22 cellular contexts compared by ENCODE assay signal in the genomic region with DNA sequence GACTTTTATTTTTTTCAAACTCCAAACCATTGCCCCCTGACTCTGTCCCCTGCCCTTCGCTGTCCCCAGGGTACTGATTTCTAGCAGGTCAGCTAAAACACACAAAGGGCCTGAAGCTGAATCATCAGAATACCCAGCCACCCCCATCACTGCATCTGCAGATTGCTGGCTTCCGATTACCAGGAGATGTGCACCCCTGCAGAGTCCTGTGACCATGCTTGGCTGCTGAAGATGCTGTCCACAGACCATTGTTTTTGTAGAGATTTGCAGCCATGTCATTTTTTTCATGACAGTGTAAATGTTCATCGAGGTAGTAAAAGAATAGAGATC.
DNase-seq lines count a peak whose midpoint lies in the region; ATAC-seq and TF ChIP-seq lines count a peak whose summit lies in the region.
"Had no signal": no experiment of that assay in that cellular context is flagged by ENCODE, and none has a peak within 500 bp of the region (broad histone marks: within the 10 kb centered on the region; RNA-seq: fewer than 3 reads in every experiment).

No MANE protein-coding gene starts in this region.

- no peaks in the 10 kb centered on the region for H3K36me3 ChIP-seq in HEK293 (ENCODE audit: control insufficient read depth in 2 of 2, insufficient read depth in 1 of 2, low read length in 2 of 2)
- H3K36me3 ChIP-seq in endodermal cell (ENCODE audit: control insufficient read depth, insufficient read depth, low read length): no peaks in the 10 kb centered on the region
- H3K36me3 ChIP-seq: right atrium auricular region had no signal

- H3K27me3 ChIP-seq in endodermal cell (ENCODE audit: control insufficient read depth, insufficient read depth, low read length, poor library complexity, severe bottlenecking): peaks cover 29% of the 10 kb centered on the region
- H3K27me3 ChIP-seq: right atrium auricular region had no signal

- WGBS in endodermal cell (ENCODE audit: insufficient coverage in 1 of 2, insufficient read length in 1 of 2), 2 experiments: 43 to 84% methylated on average over 2 to 3 of the region's 3 CpGs

- peaks cover 36% of the 10 kb centered on the region for H3K4me1 Mint-ChIP-seq in endodermal cell
- H3K4me1 Mint-ChIP-seq: activated naive CD8-positive, alpha-beta T cell treated with anti-CD3 and anti-CD28 coated beads, Interleukin-2, amount 50 U/mL, for 24 hours; activated T-helper 17 cell treated with anti-CD3 and anti-CD28 coated beads, Interleukin-2, amount 50 U/mL, for 72 hours; CD4-positive, alpha-beta memory T cell; IgD-negative memory B cell had no signal

- TF ChIP-seq CTCF in HEK293 (tag by site-specific recombination; IDR thresholded peaks at IDR 0.05) (no peak), endodermal cell (conservative IDR thresholded peaks at IDR 0.05) (no peak)

- H3K4me3 Mint-ChIP-seq in endodermal cell: no peak overlapping the region
- H3K4me3 Mint-ChIP-seq: activated naive CD8-positive, alpha-beta T cell treated with anti-CD3 and anti-CD28 coated beads, Interleukin-2, amount 50 U/mL, for 24 hours; activated T-helper 17 cell treated with anti-CD3 and anti-CD28 coated beads, Interleukin-2, amount 50 U/mL, for 72 hours; CD4-positive, alpha-beta memory T cell; IgD-negative memory B cell had no signal

- no peak overlapping the region for H3K27ac Mint-ChIP-seq in endodermal cell
- H3K27ac Mint-ChIP-seq in activated naive CD4-positive, alpha-beta T cell treated with anti-CD3 and anti-CD28 coated beads, Interleukin-2, amount 50 U/mL, for 72 hours: no peak overlapping the region
- H3K27ac Mint-ChIP-seq: activated naive CD8-positive, alpha-beta T cell treated with anti-CD3 and anti-CD28 coated beads, Interleukin-2, amount 50 U/mL, for 24 hours; activated T-helper 17 cell treated with anti-CD3 and anti-CD28 coated beads, Interleukin-2, amount 50 U/mL, for 72 hours; CD4-positive, alpha-beta memory T cell; IgD-negative memory B cell had no signal

- H3K27me3 Mint-ChIP-seq in endodermal cell (ENCODE audit: insufficient read depth): peaks cover 12% of the 10 kb centered on the region
- H3K27me3 Mint-ChIP-seq: activated naive CD8-positive, alpha-beta T cell treated with anti-CD3 and anti-CD28 coated beads, Interleukin-2, amount 50 U/mL, for 24 hours; CD4-positive, alpha-beta memory T cell; IgD-negative memory B cell had no signal

- no peak overlapping the region for H3K9ac ChIP-seq in endodermal cell (ENCODE audit: extremely low read depth, low read length, poor library complexity, severe bottlenecking)

- DNase-seq in NCI-H748 (lab: John Stamatoyannopoulos, UW; ENCODE audit: unreplicated experiment) (peak; percentile 69), endodermal cell (no peak), non-pigmented ciliary epithelial cell (ENCODE audit: low read depth) (peak; percentile 24), NCI-H2029 treated with DMSO at 0.1 percent for 48 hours (lab: John Stamatoyannopoulos, UW) (no peak), DMS53 treated with DMSO at 0.1 percent for 48 hours (lab: John Stamatoyannopoulos, UW; ENCODE audit: unreplicated experiment) (no peak)
- DNase-seq in activated naive CD4-positive, alpha-beta T cell treated with anti-CD3 and anti-CD28 coated beads, Interleukin-2, amount 50 U/mL, for 72 hours (ENCODE audit: low spot score in 2 of 2): no peak
- DNase-seq: activated CD4-positive, alpha-beta T cell treated with anti-CD3 and anti-CD28 coated beads for 1 hour; activated naive CD8-positive, alpha-beta T cell treated with anti-CD3 and anti-CD28 coated beads, Interleukin-2, amount 50 U/mL, for 24 hours; CD4-positive, alpha-beta memory T cell; central memory CD4-positive, alpha-beta T cell; effector CD8-positive, alpha-beta T cell; NCI-H2107; NCI-H774; stimulated activated naive CD4-positive, alpha-beta T cell treated with Interleukin-2 at 50 U/mL for 16 hours; T-helper 9 cell; trophoblast cell had no signal

- H3K4me3 ChIP-seq in HEK293 (ENCODE audit: low read depth, low read length) (no peak overlapping the region), endodermal cell (ENCODE audit: low read length) (no peak overlapping the region)
- H3K4me3 ChIP-seq: right atrium auricular region, SK-N-MC had no signal

- H3K9me3 ChIP-seq in HEK293 (ENCODE audit: control insufficient read depth, insufficient read depth, low read depth, low read length) (no peaks in the 10 kb centered on the region), endodermal cell (ENCODE audit: control insufficient read depth, low read length) (no peaks in the 10 kb centered on the region)
- H3K9me3 ChIP-seq: right atrium auricular region had no signal

- POLR2A ChIA-PET in HEK293 (lab: Yijun Ruan, JAX): no interaction called here

- H3K27ac ChIP-seq in HEK293 (ENCODE audit: extremely low read depth, low read depth, low read length): no peak overlapping the region
- H3K27ac ChIP-seq in endodermal cell (ENCODE audit: low read depth, low read length): peak overlapping the region; percentile 35
- H3K27ac ChIP-seq: right atrium auricular region, SK-N-MC had no signal

- H3K4me1 ChIP-seq in HEK293 (ENCODE audit: control insufficient read depth, insufficient read depth, low read length) (peaks cover 8% of the 10 kb centered on the region; the same call in 1 of the 2 replicates), endodermal cell (ENCODE audit: control insufficient read depth, insufficient read depth, low read length) (peaks cover 4% of the 10 kb centered on the region)
- H3K4me1 ChIP-seq: right atrium auricular region had no signal

- H3K9me3 Mint-ChIP-seq in endodermal cell: no peaks in the 10 kb centered on the region
- no peaks in the 10 kb centered on the region for H3K9me3 Mint-ChIP-seq in activated naive CD4-positive, alpha-beta T cell treated with anti-CD3 and anti-CD28 coated beads, Interleukin-2, amount 50 U/mL, for 72 hours
- H3K9me3 Mint-ChIP-seq: activated T-helper 17 cell treated with anti-CD3 and anti-CD28 coated beads, Interleukin-2, amount 50 U/mL, for 72 hours; IgD-negative memory B cell had no signal

- peaks cover 2% of the 10 kb centered on the region for H3K36me3 Mint-ChIP-seq in endodermal cell (ENCODE audit: low read depth)
- no peaks in the 10 kb centered on the region for H3K36me3 Mint-ChIP-seq in activated naive CD4-positive, alpha-beta T cell treated with anti-CD3 and anti-CD28 coated beads, Interleukin-2, amount 50 U/mL, for 72 hours
- H3K36me3 Mint-ChIP-seq: CD4-positive, alpha-beta memory T cell; IgD-negative memory B cell had no signal

- CTCF ChIA-PET in HEK293 (lab: Yijun Ruan, JAX): no interaction called here

- no peak for ATAC-seq in GM19351 (IDR thresholded peaks at IDR 0.05; ENCODE audit: unreplicated experiment)
- no peak for ATAC-seq in activated naive CD4-positive, alpha-beta T cell treated with anti-CD3 and anti-CD28 coated beads, Interleukin-2, amount 50 U/mL, for 72 hours
- ATAC-seq: activated naive CD8-positive, alpha-beta T cell treated with anti-CD3 and anti-CD28 coated beads, Interleukin-2, amount 50 U/mL, for 24 hours; activated T-helper 17 cell treated with anti-CD3 and anti-CD28 coated beads, Interleukin-2, amount 50 U/mL, for 72 hours had no signal

TF ChIP-seq in HEK293, 187 proteins besides CTCF, POLR2A, EP300 and RAD21:
- TF ChIP-seq GFI1B (tag by site-specific recombination; IDR thresholded peaks at IDR 0.05): no peak
- TF ChIP-seq ZNF654 (tag by site-specific recombination; IDR thresholded peaks at IDR 0.05; ENCODE audit: low read depth): no peak
- peak; percentile 45; the same call in 1 of the 2 replicates for TF ChIP-seq GLIS1 (tag by site-specific recombination; IDR thresholded peaks at IDR 0.05)
- TF ChIP-seq ZNF140 (tag by site-specific recombination; IDR thresholded peaks at IDR 0.05): no peak
- TF ChIP-seq ZNF362 (tag by site-specific recombination; IDR thresholded peaks at IDR 0.05): no peak
TF ChIP-seq in HEK293: peak in this region for 1.

Comparison
In these comparisons a context has a peak if more than half of its experiments do, and no peak if none do; other contexts are left out.
1. DNase-seq: peak in NCI-H748 (single experiment) and non-pigmented ciliary epithelial cell (single experiment); none in endodermal cell (single experiment), NCI-H2029 treated with DMSO at 0.1 percent for 48 hours (single experiment), DMS53 treated with DMSO at 0.1 percent for 48 hours (single experiment) and activated naive CD4-positive, alpha-beta T cell treated with anti-CD3 and anti-CD28 coated beads, Interleukin-2, amount 50 U/mL, for 72 hours (0 of 2).